13 cellular contexts compared by ENCODE assay signal in genomic region chr7:129741743-129742213, GRCh38.
DNase-seq lines count a peak whose midpoint lies in the region; ATAC-seq and TF ChIP-seq lines count a peak whose summit lies in the region.
"Had no signal": no experiment of that assay in that cellular context is flagged by ENCODE, and none has a peak within 500 bp of the region (broad histone marks: within the 10 kb centered on the region; RNA-seq: fewer than 3 reads in every experiment).

No MANE protein-coding gene starts in this region.

- no peaks in the 10 kb centered on the region for H3K27me3 Mint-ChIP-seq in activated T-helper 17 cell treated with anti-CD3 and anti-CD28 coated beads, Interleukin-2, amount 50 U/mL, for 72 hours
- H3K27me3 Mint-ChIP-seq: CD4-positive, CD25-positive, alpha-beta regulatory T cell; T-helper 17 cell had no signal

- H4K20me1 ChIP-seq in hepatocyte (ENCODE audit: insufficient read depth, poor library complexity, severe bottlenecking), result no peaks in the 10 kb centered on the region

- DNase-seq in DMS 273 treated with DMSO at 0.1 percent for 48 hours (lab: John Stamatoyannopoulos, UW), result peak; percentile 75
- DNase-seq in NCI-H128 (lab: John Stamatoyannopoulos, UW; ENCODE audit: unreplicated experiment), result peak; percentile 72
- peak; percentile 95 for DNase-seq in NCI-H748 (lab: John Stamatoyannopoulos, UW; ENCODE audit: unreplicated experiment)
- DNase-seq in hepatocyte (ENCODE audit: low spot score), result peak; percentile 19
- no peak for DNase-seq in COLO829 (ENCODE audit: low spot score)
- no peak for DNase-seq in OCI-M1 (lab: John Stamatoyannopoulos, UW)
- DNase-seq: CD4-positive, CD25-positive, alpha-beta regulatory T cell; colonic mucosa; T-helper 17 cell; trophoblast cell had no signal

- no peak overlapping the region for H3K4me3 Mint-ChIP-seq in activated T-helper 17 cell treated with anti-CD3 and anti-CD28 coated beads, Interleukin-2, amount 50 U/mL, for 72 hours
- H3K4me3 Mint-ChIP-seq: CD4-positive, CD25-positive, alpha-beta regulatory T cell; nephron had no signal

- no peak overlapping the region for H3K4me3 ChIP-seq in hepatocyte
- H3K4me3 ChIP-seq: colonic mucosa had no signal

- no peak for ATAC-seq in activated CD4-positive, CD25-positive, alpha-beta regulatory T cell treated with anti-CD3 and anti-CD28 coated beads, Interleukin-2, amount 50 U/mL, for 24 hours
- ATAC-seq in activated T-helper 17 cell treated with anti-CD3 and anti-CD28 coated beads, Interleukin-2, amount 50 U/mL, for 72 hours (replicated peaks), result no peak
- ATAC-seq: T-helper 17 cell had no signal

- H3K36me3 Mint-ChIP-seq in activated T-helper 17 cell treated with anti-CD3 and anti-CD28 coated beads, Interleukin-2, amount 50 U/mL, for 72 hours (ENCODE audit: low read depth), result peaks cover 64% of the 10 kb centered on the region

- no peak for TF ChIP-seq CTCF in hepatocyte (IDR thresholded peaks at IDR 0.05; ENCODE audit: poor library complexity)

- no peak overlapping the region for H2AFZ ChIP-seq in hepatocyte

- no peaks in the 10 kb centered on the region for H3K9me2 ChIP-seq in hepatocyte (replicated peaks; ENCODE audit: insufficient read depth)

- H3K9me3 Mint-ChIP-seq in activated T-helper 17 cell treated with anti-CD3 and anti-CD28 coated beads, Interleukin-2, amount 50 U/mL, for 72 hours, result no peaks in the 10 kb centered on the region
- H3K9me3 Mint-ChIP-seq: CD4-positive, CD25-positive, alpha-beta regulatory T cell; nephron had no signal

- H3K4me1 Mint-ChIP-seq in activated T-helper 17 cell treated with anti-CD3 and anti-CD28 coated beads, Interleukin-2, amount 50 U/mL, for 72 hours, result no peaks in the 10 kb centered on the region

- H3K36me3 ChIP-seq in hepatocyte (replicated peaks; ENCODE audit: insufficient read depth, low read depth), result no peaks in the 10 kb centered on the region
- H3K36me3 ChIP-seq: colonic mucosa had no signal

- H3K9me3 ChIP-seq in hepatocyte (ENCODE audit: low read depth), result no peaks in the 10 kb centered on the region
- H3K9me3 ChIP-seq: colonic mucosa had no signal

- no peak overlapping the region for H3K27ac Mint-ChIP-seq in activated T-helper 17 cell treated with anti-CD3 and anti-CD28 coated beads, Interleukin-2, amount 50 U/mL, for 72 hours
- H3K27ac Mint-ChIP-seq: nephron, T-helper 17 cell had no signal

- H3K4me1 ChIP-seq in hepatocyte (ENCODE audit: insufficient read depth), result peaks cover 15% of the 10 kb centered on the region
- H3K4me1 ChIP-seq: colonic mucosa had no signal

- no peaks in the 10 kb centered on the region for H3K79me2 ChIP-seq in hepatocyte

- no peaks in the 10 kb centered on the region for H3K27me3 ChIP-seq in hepatocyte
- H3K27me3 ChIP-seq: colonic mucosa had no signal

- no peak overlapping the region for H3K4me2 ChIP-seq in hepatocyte

- no peak overlapping the region for H3K27ac ChIP-seq in hepatocyte
- H3K27ac ChIP-seq: colonic mucosa had no signal

- 36% methylated on average over 2 of the region's 2 CpGs for WGBS in hepatocyte (ENCODE audit: low lambda C conversion rate, missing lambda C conversion rate)

Comparison
In these comparisons a context has a peak if more than half of its experiments do, and no peak if none do; other contexts are left out.
1. DNase-seq: peak in DMS 273 treated with DMSO at 0.1 percent for 48 hours (single experiment), NCI-H128 (single experiment), NCI-H748 (single experiment) and hepatocyte (single experiment); none in COLO829 (single experiment) and OCI-M1 (single experiment).